In genomic region chr16:82082543-82083244, GRCh38 we compare ENCODE assay signal across 11 cellular contexts. TPM values are rescaled to one million over a fixed set of nuclear protein-coding genes. Genes with fewer than 3 reads are reported as not detected.
DNase-seq lines count a peak whose midpoint lies in the region; ATAC-seq, FAIRE-seq and TF ChIP-seq lines count a peak whose summit lies in the region.
"Had no signal": no experiment of that assay in that cellular context is flagged by ENCODE, and none has a peak within 500 bp of the region (broad histone marks: within the 10 kb centered on the region; RNA-seq: fewer than 3 reads in every experiment).

No MANE protein-coding gene starts in this region.

- H3K4me3 Mint-ChIP-seq in activated T-cell treated with anti-CD3 and anti-CD28 coated beads, Interleukin-2, amount 50 U/mL, for 72 hours: no peak overlapping the region
- no peak overlapping the region for H3K4me3 Mint-ChIP-seq in Caco-2 (ENCODE audit: unreplicated experiment)
- H3K4me3 Mint-ChIP-seq: naive thymus-derived CD4-positive, alpha-beta T cell had no signal

- no peak for FAIRE-seq in bronchial epithelial cell (lab: Jason Lieb, UNC)
- FAIRE-seq: RCC 7860 had no signal

- H3K36me3 ChIP-seq in bronchial epithelial cell (ENCODE audit: control insufficient read depth, insufficient read depth, low read length) (no peaks in the 10 kb centered on the region), Caco-2 (ENCODE audit: control insufficient read depth, insufficient read depth, low read length) (no peaks in the 10 kb centered on the region; the same call in 1 of the 2 replicates)
- H3K36me3 ChIP-seq: BE2C had no signal

- peak overlapping the region; percentile 34 for H3K27ac Mint-ChIP-seq in activated T-cell treated with anti-CD3 and anti-CD28 coated beads, Interleukin-2, amount 50 U/mL, for 72 hours
- H3K27ac Mint-ChIP-seq in Caco-2 (ENCODE audit: unreplicated experiment): no peak overlapping the region
- H3K27ac Mint-ChIP-seq: naive thymus-derived CD4-positive, alpha-beta T cell had no signal

- H3K27me3 ChIP-seq in bronchial epithelial cell (ENCODE audit: control insufficient read depth, insufficient read depth, low read length) (no peaks in the 10 kb centered on the region), Caco-2 (replicated peaks; ENCODE audit: control insufficient read depth, insufficient read depth, low read length) (no peaks in the 10 kb centered on the region)
- H3K27me3 ChIP-seq: BE2C had no signal

- DNase-seq in activated T-cell treated with anti-CD3 and anti-CD28 coated beads, Interleukin-2, amount 50 U/mL, for 72 hours: peak; percentile 25
- no peak for DNase-seq in activated T-cell treated with anti-CD3 and anti-CD28 coated beads, Interleukin-2, amount 50 U/mL, for 48 hours
- DNase-seq in HPDE6-E6E7 (ENCODE audit: extremely low spot score): peak; percentile 54
- peak; percentile 91 for DNase-seq in bronchial epithelial cell (ENCODE audit: low read depth)
- no peak for DNase-seq in stimulated activated naive CD8-positive, alpha-beta T cell treated with anti-CD3 and anti-CD28 coated beads, Interleukin-15, Interleukin-2, amounts not matched to agents 100 U/mL and 50 U/mL, for 24 hours
- DNase-seq in Right ventricle myocardium superior: no peak
- no peak for DNase-seq in Caco-2
- DNase-seq in NCI-H524 (lab: John Stamatoyannopoulos, UW): no peak
- DNase-seq: BE2C had no signal

- no peaks in the 10 kb centered on the region for H3K9me3 ChIP-seq in Caco-2
- H3K9me3 ChIP-seq: BE2C had no signal

- CTCF ChIA-PET in Caco-2 (lab: Charles Lee): no interaction called here

- POLR2A ChIA-PET in Caco-2 (lab: Charles Lee): no interaction called here

- H3K27me3 Mint-ChIP-seq in activated T-cell treated with anti-CD3 and anti-CD28 coated beads, Interleukin-2, amount 50 U/mL, for 72 hours (ENCODE audit: low read depth): peaks cover 34% of the 10 kb centered on the region
- peaks cover 2% of the 10 kb centered on the region for H3K27me3 Mint-ChIP-seq in Caco-2 (ENCODE audit: insufficient read depth, unreplicated experiment)

- peaks cover 13% of the 10 kb centered on the region for H3K4me1 Mint-ChIP-seq in activated T-cell treated with anti-CD3 and anti-CD28 coated beads, Interleukin-2, amount 50 U/mL, for 72 hours (ENCODE audit: low read depth)
- H3K4me1 Mint-ChIP-seq in Caco-2 (ENCODE audit: low read depth, unreplicated experiment): no peaks in the 10 kb centered on the region

- ATAC-seq in activated T-cell treated with anti-CD3 and anti-CD28 coated beads, Interleukin-2, amount 50 U/mL, for 72 hours (replicated peaks in 1 of 2): peak; percentile 100
- ATAC-seq in stimulated activated naive CD8-positive, alpha-beta T cell treated with anti-CD3 and anti-CD28 coated beads, Interleukin-15, Interleukin-2, amounts not matched to agents 100 U/mL and 50 U/mL, for 24 hours: peak; percentile 96
- no peak for ATAC-seq in Right ventricle myocardium superior (ENCODE audit: poor library complexity)
- ATAC-seq: naive thymus-derived CD4-positive, alpha-beta T cell had no signal

- H3K4me3 ChIP-seq in bronchial epithelial cell (ENCODE audit: low read depth, low read length) (no peak overlapping the region), Caco-2 (ENCODE audit: low read depth, low read length) (no peak overlapping the region)

- H3K36me3 Mint-ChIP-seq in activated T-cell treated with anti-CD3 and anti-CD28 coated beads, Interleukin-2, amount 50 U/mL, for 72 hours (ENCODE audit: insufficient read depth in 2 of 2): peaks cover 0 to 4% of the 10 kb centered on the region in 2 donors
- no peaks in the 10 kb centered on the region for H3K36me3 Mint-ChIP-seq in Caco-2 (ENCODE audit: insufficient read depth, unreplicated experiment)

- H3K4me1 ChIP-seq in Caco-2: 0 out of 2 replicates have a peak, but pooled peaks cover 4% of the 10 kb centered on the region
- H3K4me1 ChIP-seq: BE2C had no signal

- intact Hi-C loops in Right ventricle myocardium superior (cut with DNase I) (no loop called here), Caco-2 (cut with micrococcal nuclease; ENCODE audit: unreplicated experiment) (no loop called here)

- H3K9me3 Mint-ChIP-seq in activated T-cell treated with anti-CD3 and anti-CD28 coated beads, Interleukin-2, amount 50 U/mL, for 72 hours: peaks cover 3 to 4% of the 10 kb centered on the region in 2 donors
- H3K9me3 Mint-ChIP-seq in Caco-2 (ENCODE audit: unreplicated experiment): peaks cover 32% of the 10 kb centered on the region

- TF ChIP-seq CTCF in bronchial epithelial cell (IDR thresholded peaks at IDR 0.05; ENCODE audit: insufficient read depth, low read length, severe bottlenecking) (no peak), Caco-2 (IDR thresholded peaks at IDR 0.05; ENCODE audit: insufficient read depth in 1 of 2, low read depth in 1 of 2, low read length in 1 of 2, severe bottlenecking in 1 of 2, unreplicated experiment in 1 of 2) (no peak)

- no TSS peak for BruUV-seq in Caco-2 (replicated peaks; lab: Mats Ljungman, UMichigan)

RNA-seq across cellular contexts. Expression of gene HSD17B2, which starts 47.6 kb away (rescaled TPM):
- not detected for total RNA-seq in activated T-cell treated with anti-CD3 and anti-CD28 coated beads, Interleukin-2, amount 50 U/mL, for 72 hours
- total RNA-seq in bronchial epithelial cell: 10.4 and 63.7 TPM in 2 replicates
- total RNA-seq in Right ventricle myocardium superior: not detected
- total RNA-seq in Caco-2 (2022): 5.1 and 5.2 TPM in 2 replicates
- total RNA-seq: naive thymus-derived CD4-positive, alpha-beta T cell had no signal

Comparison
In these comparisons a context has a peak if more than half of its experiments do, and no peak if none do; other contexts are left out.
1. DNase-seq: peak in activated T-cell treated with anti-CD3 and anti-CD28 coated beads, Interleukin-2, amount 50 U/mL, for 72 hours (2 of 2), HPDE6-E6E7 (single experiment) and bronchial epithelial cell (single experiment); none in activated T-cell treated with anti-CD3 and anti-CD28 coated beads, Interleukin-2, amount 50 U/mL, for 48 hours (0 of 2), stimulated activated naive CD8-positive, alpha-beta T cell treated with anti-CD3 and anti-CD28 coated beads, Interleukin-15, Interleukin-2, amounts not matched to agents 100 U/mL and 50 U/mL, for 24 hours (single experiment), Right ventricle myocardium superior (single experiment), Caco-2 (0 of 2) and NCI-H524 (0 of 2).